ENCODE assay signal across 7 cellular contexts in the genomic region with DNA sequence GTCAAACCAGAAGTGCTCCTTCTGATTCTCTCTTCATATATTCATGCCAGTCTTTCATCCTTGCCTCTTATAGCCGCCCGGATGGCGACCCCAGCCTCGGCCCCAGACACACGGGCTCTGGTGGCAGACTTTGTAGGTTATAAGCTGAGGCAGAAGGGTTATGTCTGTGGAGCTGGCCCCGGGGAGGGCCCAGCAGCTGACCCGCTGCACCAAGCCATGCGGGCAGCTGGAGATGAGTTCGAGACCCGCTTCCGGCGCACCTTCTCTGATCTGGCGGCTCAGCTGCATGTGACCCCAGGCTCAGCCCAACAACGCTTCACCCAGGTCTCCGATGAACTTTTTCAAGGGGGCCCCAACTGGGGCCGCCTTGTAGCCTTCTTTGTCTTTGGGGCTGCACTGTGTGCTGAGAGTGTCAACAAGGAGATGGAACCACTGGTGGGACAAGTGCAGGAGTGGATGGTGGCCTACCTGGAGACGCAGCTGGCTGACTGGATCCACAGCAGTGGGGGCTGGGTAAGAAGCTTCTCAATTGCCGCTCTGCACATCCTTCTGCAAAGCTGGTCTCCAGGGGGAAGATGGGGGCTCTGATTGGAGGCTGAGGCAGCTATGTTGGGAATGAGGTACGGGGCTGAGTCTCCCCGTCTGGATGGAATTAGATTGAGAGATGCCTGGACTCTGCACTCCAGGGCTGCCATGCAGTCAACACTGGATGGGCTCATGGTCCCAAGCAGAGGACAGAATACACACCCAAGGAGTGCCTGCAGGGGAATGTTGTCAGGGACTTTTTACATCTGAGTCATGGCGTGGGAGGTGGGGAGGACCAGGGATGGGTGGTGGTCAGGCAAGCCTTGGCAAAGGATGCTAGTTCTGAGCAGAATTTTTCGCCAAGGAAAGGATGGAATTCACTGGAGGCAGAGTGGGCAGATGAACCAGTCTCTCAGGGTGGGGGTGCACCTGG. TPM values are rescaled to one million over a fixed set of nuclear protein-coding genes. Genes with fewer than 3 reads are reported as not detected.
DNase-seq lines count a peak whose midpoint lies in the region; ATAC-seq, FAIRE-seq and TF ChIP-seq lines count a peak whose summit lies in the region.
"Had no signal": no experiment of that assay in that cellular context is flagged by ENCODE, and none has a peak within 500 bp of the region (broad histone marks: within the 10 kb centered on the region; RNA-seq: fewer than 3 reads in every experiment).

No MANE protein-coding gene starts in this region.

- H3K27me3 ChIP-seq in bronchial epithelial cell (ENCODE audit: control insufficient read depth, insufficient read depth, low read length): no peaks in the 10 kb centered on the region
- H3K27me3 ChIP-seq in neutrophil: no peaks in the 10 kb centered on the region

- ATAC-seq in HG03108 (IDR thresholded peaks at IDR 0.05; ENCODE audit: unreplicated experiment): no peak
- no peak for ATAC-seq in GM21515 (IDR thresholded peaks at IDR 0.05; ENCODE audit: unreplicated experiment)

- TF ChIP-seq CTCF in GM12865 (IDR thresholded peaks at IDR 0.05; ENCODE audit: insufficient read depth, low read depth, low read length, missing control alignments) (no peak), bronchial epithelial cell (IDR thresholded peaks at IDR 0.05; ENCODE audit: insufficient read depth, low read length, severe bottlenecking) (no peak), neutrophil (IDR thresholded peaks at IDR 0.05) (no peak)

- H3K27ac ChIP-seq in neutrophil: peak overlapping the region; percentile 61

- no peak for DNase-seq in GM12865 (ENCODE audit: low read depth)
- peak; percentile 85 for DNase-seq in bronchial epithelial cell (ENCODE audit: low read depth)
- DNase-seq in GDM1 (lab: John Stamatoyannopoulos, UW): no peak

- no peaks in the 10 kb centered on the region for H3K9me3 ChIP-seq in neutrophil

- peaks cover 20% of the 10 kb centered on the region for H3K36me3 ChIP-seq in bronchial epithelial cell (ENCODE audit: control insufficient read depth, insufficient read depth, low read length)
- peaks cover 8% of the 10 kb centered on the region for H3K36me3 ChIP-seq in neutrophil

- H3K4me3 ChIP-seq in GM12865 (ENCODE audit: low read depth, low read length) (peak overlapping the region; percentile 69), bronchial epithelial cell (ENCODE audit: low read depth, low read length) (peak overlapping the region; percentile 52), neutrophil (ENCODE audit: low read depth in 1 of 2, low read length in 1 of 2) (no peak overlapping the region)

- H3K4me1 ChIP-seq in neutrophil (ENCODE audit: control insufficient read depth in 1 of 2, insufficient read depth in 1 of 2, low read depth in 1 of 2, low read length in 1 of 2): peaks cover 22 to 25% of the 10 kb centered on the region in 2 experiments

- no peak for FAIRE-seq in bronchial epithelial cell (lab: Jason Lieb, UNC)
- FAIRE-seq: endometrium had no signal

RNA-seq across cellular contexts. Expression of a gene that starts 1.3 kb away (rescaled TPM):
- total RNA-seq in bronchial epithelial cell: 25.0 and 31.7 TPM in 2 replicates

RNA-seq across cellular contexts. Expression of a gene that starts 5.3 kb away (rescaled TPM):
- 2.9 and 3.4 TPM in 2 replicates for total RNA-seq in bronchial epithelial cell

RNA-seq across cellular contexts. Expression of a gene that starts 13.3 kb away (rescaled TPM):
- total RNA-seq in bronchial epithelial cell: 114 and 134 TPM in 2 replicates

RNA-seq across cellular contexts. Expression of a gene that starts 22.0 kb away (rescaled TPM):
- 5.0 and 6.3 TPM in 2 replicates for total RNA-seq in bronchial epithelial cell

RNA-seq across cellular contexts. Expression of a gene that starts 44.7 kb away (rescaled TPM):
- total RNA-seq in bronchial epithelial cell: 0.79 and 0.90 TPM in 2 replicates

Comparison
In these comparisons a context has a peak if more than half of its experiments do, and no peak if none do; other contexts are left out.
1. H3K4me3 ChIP-seq: peak in GM12865 (single experiment) and bronchial epithelial cell (single experiment); none in neutrophil (0 of 2).